ENCODE assay signal across 8 cellular contexts in the genomic region with DNA sequence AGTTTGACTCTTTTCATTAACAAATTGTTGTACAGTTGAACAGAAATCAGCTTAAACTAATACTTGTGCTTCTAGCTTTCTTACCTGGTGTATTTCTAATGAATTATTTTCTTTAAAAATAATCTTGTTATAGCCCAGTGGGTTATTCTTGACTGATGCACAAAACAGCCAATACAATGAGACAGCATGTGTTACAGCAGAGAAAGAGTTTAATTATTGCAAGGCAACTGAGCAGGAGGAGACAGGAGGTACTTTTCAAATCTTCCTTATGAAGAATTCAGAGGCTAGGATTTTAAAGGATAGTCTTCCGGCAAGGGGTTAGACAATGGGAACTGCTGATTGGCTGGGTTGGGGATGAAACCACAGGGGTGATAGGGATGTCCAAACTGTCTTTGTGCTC.
"Had no signal": no experiment of that assay in that cellular context is flagged by ENCODE, and none has a peak within 500 bp of the region (broad histone marks: within the 10 kb centered on the region; RNA-seq: fewer than 3 reads in every experiment).

No MANE protein-coding gene starts in this region.

- H3K4me3 ChIP-seq: GM23248, HAP-1 had no signal

- H3K27ac ChIP-seq: GM23248, HL-60 had no signal

- H3K4me1 ChIP-seq: HAP-1 had no signal

- H3K9ac ChIP-seq: GM23248 had no signal

- DNase-seq: GM23248, GOT3, H7, KG1 had no signal

- H3K36me3 ChIP-seq: HAP-1 had no signal

- H3K9me3 ChIP-seq: HAP-1 had no signal

- FAIRE-seq: HepG2 had no signal

- ATAC-seq: HCT116, HepG2 had no signal

- H2AFZ ChIP-seq: GM23248 had no signal
